ENCODE assay signal across 10 cellular contexts in the genomic region with DNA sequence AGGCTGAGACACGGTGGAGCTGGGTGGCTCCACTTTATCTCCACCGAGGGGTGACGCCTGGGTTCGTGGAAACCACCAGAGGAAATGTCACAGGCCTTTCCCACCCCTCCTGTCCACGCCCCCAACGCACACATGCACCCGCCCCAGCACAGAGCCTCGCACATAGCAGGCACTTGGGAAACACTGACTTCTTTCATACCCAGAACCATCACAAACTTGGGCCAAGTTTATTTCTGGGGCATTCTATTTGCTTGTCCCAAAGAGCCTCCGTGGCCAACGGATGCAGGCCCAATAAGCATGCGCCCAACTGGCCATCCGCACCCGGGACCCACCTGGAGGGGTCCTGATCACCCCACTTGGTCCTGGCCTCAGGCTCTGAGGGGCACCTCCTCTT. TPM values are rescaled to one million over a fixed set of nuclear protein-coding genes. Genes with fewer than 3 reads are reported as not detected.
A peak's percentile ranks its signal among the peaks of the same experiment; 100 is the strongest.
DNase-seq lines count a peak whose midpoint lies in the region; ATAC-seq and TF ChIP-seq lines count a peak whose summit lies in the region.
"Had no signal": no experiment of that assay in that cellular context is flagged by ENCODE, and none has a peak within 500 bp of the region (broad histone marks: within the 10 kb centered on the region; RNA-seq: fewer than 3 reads in every experiment).

No MANE protein-coding gene starts in this region.

- peak overlapping the region in 1 of 2 experiments; percentile 29 for H3K4ac ChIP-seq in mesenchymal stem cell (ENCODE audit: low read depth in 1 of 2, low read length in 2 of 2)

- intact Hi-C loops in dorsolateral prefrontal cortex (cut with DNase I) = no loop called here

- peaks cover 0 to 62% of the 10 kb centered on the region in 2 experiments for H3K36me3 ChIP-seq in mesenchymal stem cell (ENCODE audit: control insufficient read depth in 1 of 2, insufficient read depth in 2 of 2, low read depth in 1 of 2, low read length in 2 of 2)

- 67% methylated on average over 13 of the region's 13 CpGs for WGBS in mesenchymal stem cell

- no peak overlapping the region for H3K9ac ChIP-seq in mesenchymal stem cell (ENCODE audit: low read length)

- peak overlapping the region; percentile 35 to 89 for H3K18ac ChIP-seq in mesenchymal stem cell (ENCODE audit: low read depth in 1 of 2, low read length in 2 of 2)

- H3K4me3 ChIP-seq in dorsolateral prefrontal cortex (peak overlapping the region in 41 of 59 donors; percentile 1 to 92 (median 33)), mesenchymal stem cell (ENCODE audit: insufficient read depth in 1 of 2, low read depth in 1 of 2, low read length in 2 of 2) (no peak overlapping the region)

- ATAC-seq in HG03432 (IDR thresholded peaks at IDR 0.05; ENCODE audit: unreplicated experiment) = no peak

- peak overlapping the region; percentile 93 for H3K4me2 ChIP-seq in mesenchymal stem cell (ENCODE audit: low read length, poor library complexity, severe bottlenecking)

- no peaks in the 10 kb centered on the region for H3K9me3 ChIP-seq in mesenchymal stem cell (ENCODE audit: control insufficient read depth, low read length)

- peak overlapping the region; percentile 12 for H2BK15ac ChIP-seq in mesenchymal stem cell (ENCODE audit: low read depth, poor library complexity, severe bottlenecking)

- H2BK5ac ChIP-seq in mesenchymal stem cell (ENCODE audit: low read depth, low read length, poor library complexity, severe bottlenecking) = peak overlapping the region; percentile 31

- peak overlapping the region in 1 of 2 experiments; percentile 23 for H2BK12ac ChIP-seq in mesenchymal stem cell (ENCODE audit: low read length in 2 of 2)

- H3K79me1 ChIP-seq in mesenchymal stem cell (replicated peaks; ENCODE audit: low read length, poor library complexity, severe bottlenecking) = no peaks in the 10 kb centered on the region

- no peak overlapping the region for H2AFZ ChIP-seq in mesenchymal stem cell (ENCODE audit: low read depth, low read length)

- H2AK5ac ChIP-seq in mesenchymal stem cell (ENCODE audit: low read length, severe bottlenecking) = peak overlapping the region; percentile 73

- H3K14ac ChIP-seq in mesenchymal stem cell (ENCODE audit: low read length in 2 of 2) = peak overlapping the region in 1 of 2 experiments; percentile 76

- H4K8ac ChIP-seq in mesenchymal stem cell (ENCODE audit: low read length) = peak overlapping the region; percentile 1

- H3K27me3 ChIP-seq in dorsolateral prefrontal cortex = no peaks in the 10 kb centered on the region
- H3K27me3 ChIP-seq in mesenchymal stem cell (ENCODE audit: control insufficient read depth in 1 of 2, insufficient read depth in 1 of 2, low read length in 2 of 2) = no peaks in the 10 kb centered on the region

- DNase-seq in HUDEP-2 (lab: John Stamatoyannopoulos, UW; ENCODE audit: unreplicated experiment in 76 of 76) (peak in 41 of 76 experiments; percentile 8 to 67 (median 40)), dorsolateral prefrontal cortex (peak in 5 of 10 donors; percentile 70 to 81 (median 72)), mesenchymal stem cell (peak; percentile 67), superior temporal gyrus (ENCODE audit: extremely low spot score) (peak; percentile 86), COR-L47 (lab: John Stamatoyannopoulos, UW) (no peak), HuH-7 (ENCODE audit: low spot score) (no peak)
- DNase-seq in effector CD8-positive, alpha-beta T cell (lab: John Stamatoyannopoulos, UW) = no peak
- DNase-seq: effector memory CD4-positive, alpha-beta T cell had no signal

- H4K91ac ChIP-seq in mesenchymal stem cell (ENCODE audit: low read length) = no peak overlapping the region

- H2BK120ac ChIP-seq in mesenchymal stem cell (ENCODE audit: low read depth, low read length) = no peak overlapping the region

- peak in 3 of 56 donors; percentile 5 to 19 (median 9) for TF ChIP-seq CTCF in dorsolateral prefrontal cortex (IDR thresholded peaks at IDR 0.05 in 54 of 56, conservative IDR thresholded peaks at IDR 0.05 in 2 of 56; ENCODE audit: low read depth in 1 of 56, partially characterized antibody in 56 of 56)

- H3K4me1 ChIP-seq in mesenchymal stem cell (ENCODE audit: control insufficient read depth, insufficient read depth, low read depth, low read length) = peaks cover 77% of the 10 kb centered on the region

- H3K27ac ChIP-seq in dorsolateral prefrontal cortex (peak overlapping the region; percentile 68 to 100 (median 99)), mesenchymal stem cell (ENCODE audit: low read length, poor library complexity, severe bottlenecking) (peak overlapping the region; percentile 99)
- H3K27ac ChIP-seq: HL-60 had no signal

- peak overlapping the region; percentile 16 to 34 for H3K23ac ChIP-seq in mesenchymal stem cell (ENCODE audit: low read length in 2 of 2)

RNA-seq across cellular contexts. Expression of gene BCAR1, which starts 3.3 kb away (rescaled TPM):
- total RNA-seq in dorsolateral prefrontal cortex = 100 to 1,000 TPM in 52 of 120 experiments, 10 to 100 TPM in 68; 67.8 to 163 (median 96.2) TPM
- 169 TPM for polyA plus RNA-seq in mesenchymal stem cell (2013, experiment 1 of 2)
- 176 TPM for polyA plus RNA-seq in mesenchymal stem cell (2013, experiment 2 of 2)

RNA-seq across cellular contexts. Expression of gene CTRB1, which starts 29.4 kb away (rescaled TPM):
- 1 to 10 TPM in 1 of 120 experiments, under 1 TPM in 3, not detected in 116; 0.70 to 2.3 (median 0.87) TPM for total RNA-seq in dorsolateral prefrontal cortex
- not detected for polyA plus RNA-seq in mesenchymal stem cell (2013, experiment 1 of 2)
- polyA plus RNA-seq in mesenchymal stem cell (2013, experiment 2 of 2) = not detected

RNA-seq across cellular contexts. Expression of gene CTRB2, which starts 41.2 kb away (rescaled TPM):
- total RNA-seq in dorsolateral prefrontal cortex = under 1 TPM in 3 of 120 experiments, not detected in 117; 0.61 to 0.94 (median 0.63) TPM
- not detected for polyA plus RNA-seq in mesenchymal stem cell (2013, experiment 1 of 2)
- not detected for polyA plus RNA-seq in mesenchymal stem cell (2013, experiment 2 of 2)

Comparison
In these comparisons a context has a peak if more than half of its experiments do, and no peak if none do; other contexts are left out.
1. DNase-seq: peak in HUDEP-2 (41 of 76), mesenchymal stem cell (single experiment) and superior temporal gyrus (single experiment); none in COR-L47 (single experiment), effector CD8-positive, alpha-beta T cell (single experiment) and HuH-7 (single experiment).
2. H3K4me3 ChIP-seq: peak in dorsolateral prefrontal cortex (41 of 59); none in mesenchymal stem cell (0 of 2).